20 cellular contexts compared by ENCODE assay signal in the genomic region with DNA sequence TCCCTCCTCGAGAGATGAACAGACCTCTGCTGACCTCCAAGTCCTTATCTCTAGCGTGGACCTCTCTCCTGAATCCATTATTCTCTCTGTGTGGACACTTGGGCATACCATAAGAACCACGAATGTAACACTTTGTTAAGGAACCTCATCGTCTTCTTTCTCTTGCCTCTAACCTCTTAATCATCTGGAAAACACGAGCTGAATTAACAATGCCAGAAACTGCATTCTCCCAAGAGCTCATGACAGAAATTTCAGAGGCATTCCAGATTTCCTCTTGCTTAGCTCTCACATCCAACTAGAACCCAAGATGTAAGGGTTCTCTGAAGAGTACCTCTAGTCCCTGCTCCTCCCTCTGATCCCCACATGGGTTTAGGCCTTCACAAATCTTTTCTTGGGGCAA.
A peak's percentile ranks its signal among the peaks of the same experiment; 100 is the strongest.
DNase-seq lines count a peak whose midpoint lies in the region; ATAC-seq, FAIRE-seq and TF ChIP-seq lines count a peak whose summit lies in the region.
"Had no signal": no experiment of that assay in that cellular context is flagged by ENCODE, and none has a peak within 500 bp of the region (broad histone marks: within the 10 kb centered on the region; RNA-seq: fewer than 3 reads in every experiment).

No MANE protein-coding gene starts in this region.

- BruUV-seq in IMR-90 (replicated peaks; lab: Mats Ljungman, UMichigan), result no TSS peak
- no TSS peak for BruUV-seq in mammary epithelial cell (replicated peaks; lab: Mats Ljungman, UMichigan)

- H3K9me3 ChIP-seq in IMR-90 (ENCODE audit: control insufficient read depth, insufficient read depth, low read length) (no peaks in the 10 kb centered on the region), astrocyte (ENCODE audit: insufficient read depth, low read depth, low read length) (no peaks in the 10 kb centered on the region), stomach (no peaks in the 10 kb centered on the region), mammary epithelial cell (replicated peaks; ENCODE audit: insufficient read depth, low read length) (no peaks in the 10 kb centered on the region)
- H3K9me3 ChIP-seq: BE2C, SJCRH30 had no signal

- no peak overlapping the region for H3K4me3 ChIP-seq in ACC112 (ENCODE audit: low read depth, low read length)
- no peak overlapping the region for H3K4me3 ChIP-seq in IMR-90 (ENCODE audit: insufficient read depth, low read depth, low read length)
- H3K4me3 ChIP-seq in astrocyte (ENCODE audit: insufficient read depth, low read depth, low read length), result no peak overlapping the region
- H3K4me3 ChIP-seq in stomach, result no peak overlapping the region
- no peak overlapping the region for H3K4me3 ChIP-seq in mammary epithelial cell (replicated peaks in 1 of 3; ENCODE audit: insufficient read depth in 1 of 3, low read depth in 2 of 3, low read length in 3 of 3)
- H3K4me3 ChIP-seq in coronary artery, result no peak overlapping the region
- H3K4me3 ChIP-seq: SJCRH30 had no signal

- H3K23ac ChIP-seq in IMR-90 (ENCODE audit: low read depth, low read length), result no peak overlapping the region

- no peak overlapping the region for H3K56ac ChIP-seq in IMR-90 (ENCODE audit: extremely low read depth, insufficient read depth, low read length)

- H3K36me3 Mint-ChIP-seq in astrocyte (ENCODE audit: low read depth, unreplicated experiment) (no peaks in the 10 kb centered on the region), nephron (ENCODE audit: low read depth) (no peaks in the 10 kb centered on the region)
- no peaks in the 10 kb centered on the region for H3K36me3 Mint-ChIP-seq in activated CD8-positive, alpha-beta T cell treated with anti-CD3 and anti-CD28 coated beads for 36 hours (ENCODE audit: low read depth)
- H3K36me3 Mint-ChIP-seq: CD4-positive, CD25-positive, alpha-beta regulatory T cell had no signal

- H4K91ac ChIP-seq in IMR-90 (ENCODE audit: insufficient read depth, low read depth, low read length), result peak overlapping the region; percentile 60

- peak overlapping the region; percentile 65 for H3K4ac ChIP-seq in IMR-90 (ENCODE audit: low read depth, low read length)

- no peak overlapping the region for H2AK5ac ChIP-seq in IMR-90 (ENCODE audit: low read depth, low read length)

- H3K27me3 ChIP-seq in ACC112 (ENCODE audit: insufficient read depth, low read length), result 0 out of 2 replicates have a peak, but pooled peaks cover 15% of the 10 kb centered on the region
- H3K27me3 ChIP-seq in IMR-90 (ENCODE audit: control insufficient read depth, insufficient read depth, low read length), result peaks cover 10% of the 10 kb centered on the region
- peaks cover 18% of the 10 kb centered on the region for H3K27me3 ChIP-seq in astrocyte (ENCODE audit: insufficient read depth, low read length)
- H3K27me3 ChIP-seq in stomach, result peaks cover 0 to 42% (median 8%) of the 10 kb centered on the region in 3 donors
- no peaks in the 10 kb centered on the region for H3K27me3 ChIP-seq in mammary epithelial cell (ENCODE audit: insufficient read depth, low read length)
- H3K27me3 ChIP-seq: SJCRH30 had no signal

- no peak overlapping the region for H2AK9ac ChIP-seq in IMR-90 (replicated peaks; ENCODE audit: low read depth, low read length, poor library complexity)

- H2BK20ac ChIP-seq in IMR-90 (ENCODE audit: low read depth, low read length), result peak overlapping the region; percentile 51; the same call in 1 of the 2 replicates

- H3K27ac ChIP-seq in ACC112 (ENCODE audit: low read depth, low read length) (peak overlapping the region; percentile 19; the same call in 1 of the 2 replicates), IMR-90 (ENCODE audit: insufficient read depth, low read length) (no peak overlapping the region), astrocyte (ENCODE audit: low read depth, low read length) (peak overlapping the region; percentile 41), stomach (no peak overlapping the region), mammary epithelial cell (ENCODE audit: insufficient read depth, low read depth, low read length) (no peak overlapping the region), coronary artery (no peak overlapping the region)
- H3K27ac ChIP-seq: HL-60, SJCRH30 had no signal

- CTCF ChIA-PET in IMR-90 (lab: Yijun Ruan, JAX) (no interaction called here), mammary epithelial cell (lab: Charles Lee; ENCODE audit: low non-redundant PET) (no interaction called here)
- CTCF ChIA-PET in activated CD8-positive, alpha-beta T cell treated with anti-CD3 and anti-CD28 coated beads for 36 hours (lab: Charles Lee), result interaction anchor here (1.5 kb wide), 1 partner anchor 11 kb away, joined by 5 read pairs; no protein-coding TSS in a partner anchor

- H3K36me3 ChIP-seq in ACC112 (ENCODE audit: insufficient read depth, low read length) (no peaks in the 10 kb centered on the region), IMR-90 (ENCODE audit: control insufficient read depth, insufficient read depth, low read length) (no peaks in the 10 kb centered on the region), astrocyte (ENCODE audit: insufficient read depth, low read length) (no peaks in the 10 kb centered on the region), stomach (no peaks in the 10 kb centered on the region), mammary epithelial cell (ENCODE audit: insufficient read depth, low read length) (no peaks in the 10 kb centered on the region)
- H3K36me3 ChIP-seq: BE2C, SJCRH30 had no signal

- H3K14ac ChIP-seq in IMR-90 (replicated peaks; ENCODE audit: low read depth, low read length), result 0 out of 2 replicates have a peak overlapping the region, but pooled peaks have one; percentile 49

- dilution Hi-C loops in IMR-90 (cut with HindIII; ENCODE audit: low sequenced_read_pairs, unreplicated experiment), result no loop called here
- dilution Hi-C loops in mammary epithelial cell (cut with HindIII; ENCODE audit: low sequenced_read_pairs), result no loop called here

- no peak overlapping the region for H3K9ac ChIP-seq in IMR-90 (ENCODE audit: low read depth, low read length)
- H3K9ac ChIP-seq in astrocyte (ENCODE audit: low read length), result no peak overlapping the region
- no peak overlapping the region for H3K9ac ChIP-seq in mammary epithelial cell (ENCODE audit: insufficient read depth, low read length)

- no peak for FAIRE-seq in astrocyte (lab: Jason Lieb, UNC)
- FAIRE-seq: HepG2 had no signal

- H3K27me3 Mint-ChIP-seq in astrocyte (ENCODE audit: low read depth, unreplicated experiment) (no peaks in the 10 kb centered on the region), nephron (ENCODE audit: low read depth) (peaks cover 18% of the 10 kb centered on the region)
- H3K27me3 Mint-ChIP-seq in activated CD8-positive, alpha-beta T cell treated with anti-CD3 and anti-CD28 coated beads for 36 hours, result peaks cover 44% of the 10 kb centered on the region

- H3K18ac ChIP-seq in IMR-90 (ENCODE audit: low read depth, low read length), result peak overlapping the region; percentile 76

- WGBS in IMR-90 (ENCODE audit: extremely low coverage in 2 of 2, insufficient read length in 1 of 2), 2 experiments, result 76% methylated on average over 2 of the region's 5 CpGs; no CpG with 5 or more reads in 1 of the 2 experiments
- WGBS in stomach, 5 donors, result 61 to 75% (median 73%) methylated on average over 5 of the region's 5 CpGs
- 87% methylated on average over 5 of the region's 5 CpGs for WGBS in mammary epithelial cell (ENCODE audit: low coverage, missing lambda C conversion rate)

- H4K20me1 ChIP-seq in IMR-90 (ENCODE audit: insufficient read depth, low read length) (no peaks in the 10 kb centered on the region), astrocyte (ENCODE audit: insufficient read depth, low read length) (no peaks in the 10 kb centered on the region), mammary epithelial cell (ENCODE audit: insufficient read depth, low read length) (no peaks in the 10 kb centered on the region)

- H2BK5ac ChIP-seq in IMR-90 (ENCODE audit: low read depth, low read length, poor library complexity, severe bottlenecking), result peak overlapping the region; percentile 85

- H3K4me3 Mint-ChIP-seq in astrocyte (ENCODE audit: unreplicated experiment) (no peak overlapping the region), nephron (peak overlapping the region in 2 of 3 experiments; percentile 4 to 11)
- H3K4me3 Mint-ChIP-seq in activated CD8-positive, alpha-beta T cell treated with anti-CD3 and anti-CD28 coated beads for 36 hours, result no peak overlapping the region
- H3K4me3 Mint-ChIP-seq: CD4-positive, CD25-positive, alpha-beta regulatory T cell had no signal

- no peak overlapping the region for H3K4me2 ChIP-seq in IMR-90 (ENCODE audit: low read depth, low read length)
- no peak overlapping the region for H3K4me2 ChIP-seq in astrocyte (ENCODE audit: low read length)
- no peak overlapping the region for H3K4me2 ChIP-seq in mammary epithelial cell (ENCODE audit: insufficient read depth, low read depth, low read length)

- H3K9me3 Mint-ChIP-seq in astrocyte (ENCODE audit: unreplicated experiment) (no peaks in the 10 kb centered on the region), nephron (no peaks in the 10 kb centered on the region)
- H3K9me3 Mint-ChIP-seq in activated CD8-positive, alpha-beta T cell treated with anti-CD3 and anti-CD28 coated beads for 36 hours, result no peaks in the 10 kb centered on the region

- peak overlapping the region; percentile 76 for H2BK120ac ChIP-seq in IMR-90 (ENCODE audit: low read depth, low read length)

- H3K4me1 Mint-ChIP-seq in astrocyte (ENCODE audit: low read depth, unreplicated experiment) (peaks cover 35% of the 10 kb centered on the region), nephron (peaks cover 16% of the 10 kb centered on the region)
- H3K4me1 Mint-ChIP-seq in activated CD8-positive, alpha-beta T cell treated with anti-CD3 and anti-CD28 coated beads for 36 hours (ENCODE audit: low read depth), result peaks cover 7% of the 10 kb centered on the region

- no peaks in the 10 kb centered on the region for H3K79me2 ChIP-seq in ACC112 (ENCODE audit: control insufficient read depth, insufficient read depth, low read length, unreplicated experiment)
- no peaks in the 10 kb centered on the region for H3K79me2 ChIP-seq in astrocyte (ENCODE audit: insufficient read depth, low read length)
- no peaks in the 10 kb centered on the region for H3K79me2 ChIP-seq in mammary epithelial cell (ENCODE audit: insufficient read depth, low read length)

- intact Hi-C loops in IMR-90 (cut with micrococcal nuclease) (loop anchor here (5.0 to 10.0 kb wide), 2 partner anchors 229 to 1662 kb away; no protein-coding TSS in a partner anchor), stomach (cut with DNase I; ENCODE audit: low total_unique reads) (no loop called here), mammary epithelial cell (cut with micrococcal nuclease) (loop anchor here (5.0 kb wide), 2 partner anchors 169 to 449 kb away; no protein-coding TSS in a partner anchor)
- intact Hi-C loops in activated CD8-positive, alpha-beta T cell treated with anti-CD3 and anti-CD28 coated beads for 36 hours (cut with micrococcal nuclease), result loop anchor here (10.0 kb wide), 1 partner anchor 562 kb away; no protein-coding TSS in a partner anchor

- TF ChIP-seq POLR2A in IMR-90 (IDR thresholded peaks at IDR 0.05; ENCODE audit: low read depth, low read length) (no peak), stomach (IDR thresholded peaks at IDR 0.05) (no peak)

- no peak for TF ChIP-seq EP300 in stomach (IDR thresholded peaks at IDR 0.05)

- ATAC-seq in IMR-90 (ENCODE audit: low read depth), result no peak
- no peak for ATAC-seq in activated CD8-positive, alpha-beta T cell treated with anti-CD3 and anti-CD28 coated beads for 36 hours

- no peaks in the 10 kb centered on the region for H3K79me1 ChIP-seq in IMR-90 (ENCODE audit: low read depth in 1 of 2, low read length in 2 of 2)

- DNase-seq in IMR-90 (no peak), astrocyte (ENCODE audit: low read depth) (peak; percentile 49), stomach (no peak), mammary epithelial cell (no peak), coronary artery (ENCODE audit: low spot score) (no peak)
- DNase-seq in activated CD8-positive, alpha-beta T cell treated with anti-CD3 and anti-CD28 coated beads for 36 hours, result no peak
- DNase-seq: BE2C; CD4-positive, CD25-positive, alpha-beta regulatory T cell; DMS79; KBM-7; MM.1S; NCI-H1048; NCI-H1436; NCI-H187 treated with DMSO at 0.1 percent for 48 hours; NCI-H2107; SJCRH30 had no signal

- H4K5ac ChIP-seq in IMR-90 (ENCODE audit: low read depth, low read length), result no peak overlapping the region; the same call in 1 of the 2 replicates

- H2BK15ac ChIP-seq in IMR-90 (ENCODE audit: low read depth, low read length), result peak overlapping the region; percentile 79

- POLR2A ChIA-PET in IMR-90 (lab: Charles Lee; ENCODE audit: unreplicated experiment), result no interaction called here
- POLR2A ChIA-PET in activated CD8-positive, alpha-beta T cell treated with anti-CD3 and anti-CD28 coated beads for 36 hours (lab: Charles Lee), result no interaction called here

- H3K27ac Mint-ChIP-seq in astrocyte (ENCODE audit: unreplicated experiment) (peak overlapping the region; percentile 88), nephron (peak overlapping the region in 1 of 3 experiments; percentile 17)
- no peak overlapping the region for H3K27ac Mint-ChIP-seq in activated CD8-positive, alpha-beta T cell treated with anti-CD3 and anti-CD28 coated beads for 36 hours
- H3K27ac Mint-ChIP-seq: CD4-positive, CD25-positive, alpha-beta regulatory T cell had no signal

- H3K4me1 ChIP-seq in ACC112 (ENCODE audit: control insufficient read depth, insufficient read depth, low read length, unreplicated experiment) (peaks cover 27% of the 10 kb centered on the region), IMR-90 (ENCODE audit: control insufficient read depth, insufficient read depth, low read length) (peaks cover 9% of the 10 kb centered on the region), astrocyte (ENCODE audit: insufficient read depth, low read length) (peaks cover 18% of the 10 kb centered on the region), stomach (peaks cover 0 to 14% (median 12%) of the 10 kb centered on the region in 4 donors), mammary epithelial cell (ENCODE audit: insufficient read depth, low read length) (peaks cover 35% of the 10 kb centered on the region)
- H3K4me1 ChIP-seq: BE2C had no signal

- in situ Hi-C loops in IMR-90 (cut with MboI; ENCODE audit: low sequenced_read_pairs) (loop anchor here (10.0 kb wide), 2 partner anchors 462 to 562 kb away; no protein-coding TSS in a partner anchor), mammary epithelial cell (cut with MboI; ENCODE audit: low sequenced_read_pairs in 2 of 2) (loop anchor here in 1 of 2 donors (10.0 kb wide), 2 partner anchors 462 to 562 kb away; no protein-coding TSS in a partner anchor)

- TF ChIP-seq RAD21 in IMR-90 (IDR thresholded peaks at IDR 0.05; ENCODE audit: low read length), result no peak

- H3K9me1 ChIP-seq in IMR-90 (ENCODE audit: insufficient read depth, low read length), result peaks cover 6% of the 10 kb centered on the region; the same call in 1 of the 2 replicates

- TF ChIP-seq CTCF in IMR-90 (conservative IDR thresholded peaks at IDR 0.05; ENCODE audit: low read depth, low read length), result no peak
- no peak for TF ChIP-seq CTCF in astrocyte (IDR thresholded peaks at IDR 0.05; ENCODE audit: insufficient read depth, low read depth, low read length)
- TF ChIP-seq CTCF in nephron (IDR thresholded peaks at IDR 0.05; ENCODE audit: unreplicated experiment in 3 of 3), result no peak
- no peak for TF ChIP-seq CTCF in stomach (IDR thresholded peaks at IDR 0.05)
- TF ChIP-seq CTCF in mammary epithelial cell (conservative IDR thresholded peaks at IDR 0.05 in 1 of 2, IDR thresholded peaks at IDR 0.05 in 1 of 2; ENCODE audit: extremely low read depth in 1 of 2, insufficient read depth in 1 of 2, low read depth in 1 of 2, low read length in 2 of 2), result no peak
- no peak for TF ChIP-seq CTCF in activated CD8-positive, alpha-beta T cell treated with anti-CD3 and anti-CD28 coated beads for 36 hours (IDR thresholded peaks at IDR 0.05)
- no peak for TF ChIP-seq CTCF in coronary artery (IDR thresholded peaks at IDR 0.05)

- H4K8ac ChIP-seq in IMR-90 (ENCODE audit: low read depth in 2 of 2, low read length in 2 of 2), result peak overlapping the region in 1 of 2 experiments; percentile 31; a peak in 1 of 4 replicates

- H2AFZ ChIP-seq in ACC112 (ENCODE audit: low read length, unreplicated experiment), result no peak overlapping the region
- no peak overlapping the region for H2AFZ ChIP-seq in IMR-90 (replicated peaks; ENCODE audit: low read length, poor library complexity)
- no peak overlapping the region for H2AFZ ChIP-seq in astrocyte (ENCODE audit: low read depth, low read length)
- no peak overlapping the region for H2AFZ ChIP-seq in mammary epithelial cell (ENCODE audit: low read depth, low read length)

Comparison
In these comparisons a context has a peak if more than half of its experiments do, and no peak if none do; other contexts are left out.
1. H3K27ac ChIP-seq: peak in ACC112 (single experiment) and astrocyte (single experiment); none in IMR-90 (single experiment), stomach (0 of 5), mammary epithelial cell (single experiment) and coronary artery (0 of 2).
2. H3K4me3 Mint-ChIP-seq: peak in nephron (2 of 3); none in astrocyte (single experiment) and activated CD8-positive, alpha-beta T cell treated with anti-CD3 and anti-CD28 coated beads for 36 hours (single experiment).